Comparison of ENCODE assay signal across 23 cellular contexts in genomic region chr16:87845213-87845612, GRCh38. TPM values are rescaled to one million over a fixed set of nuclear protein-coding genes. Genes with fewer than 3 reads are reported as not detected.
DNase-seq lines count a peak whose midpoint lies in the region; ATAC-seq and TF ChIP-seq lines count a peak whose summit lies in the region.
"Had no signal": no experiment of that assay in that cellular context is flagged by ENCODE, and none has a peak within 500 bp of the region (broad histone marks: within the 10 kb centered on the region; RNA-seq: fewer than 3 reads in every experiment).

No MANE protein-coding gene starts in this region.

- H2AFZ ChIP-seq in neural progenitor cell (replicated peaks), result no peak overlapping the region
- H2AFZ ChIP-seq: hepatocyte had no signal

- no peaks in the 10 kb centered on the region for H3K9me3 Mint-ChIP-seq in activated T-cell treated with anti-CD3 and anti-CD28 coated beads, Interleukin-2, amount 50 U/mL, for 72 hours
- no peaks in the 10 kb centered on the region for H3K9me3 Mint-ChIP-seq in neural progenitor cell
- H3K9me3 Mint-ChIP-seq: activated naive CD4-positive, alpha-beta T cell treated with anti-CD3 and anti-CD28 coated beads, Interleukin-2, amount 50 U/mL, for 72 hours; nephron had no signal

- TF ChIP-seq CTCF in Panc1 (IDR thresholded peaks at IDR 0.05), result no peak
- TF ChIP-seq CTCF in neural progenitor cell (IDR thresholded peaks at IDR 0.05), result no peak

- H3K4me1 Mint-ChIP-seq in activated T-cell treated with anti-CD3 and anti-CD28 coated beads, Interleukin-2, amount 50 U/mL, for 72 hours (ENCODE audit: low read depth), result peaks cover 29% of the 10 kb centered on the region
- H3K4me1 Mint-ChIP-seq in neural progenitor cell, result peaks cover 19% of the 10 kb centered on the region

- H3K4me1 ChIP-seq in Panc1 (ENCODE audit: control insufficient read depth, insufficient read depth, low read length), result peaks cover 40% of the 10 kb centered on the region
- H3K4me1 ChIP-seq in skeletal muscle satellite cell (ENCODE audit: control insufficient read depth, insufficient read depth, low read length), result peaks cover 27% of the 10 kb centered on the region
- peaks cover 21% of the 10 kb centered on the region for H3K4me1 ChIP-seq in neural progenitor cell
- H3K4me1 ChIP-seq: colonic mucosa, prostate gland, uterus had no signal

- no peak overlapping the region for H3K27ac Mint-ChIP-seq in activated T-cell treated with anti-CD3 and anti-CD28 coated beads, Interleukin-2, amount 50 U/mL, for 72 hours
- H3K27ac Mint-ChIP-seq in neural progenitor cell, result no peak overlapping the region
- H3K27ac Mint-ChIP-seq: nephron had no signal

- peak overlapping the region; percentile 17 for H3K4me2 ChIP-seq in skeletal muscle satellite cell (ENCODE audit: low read length)
- H3K4me2 ChIP-seq in neural progenitor cell, result no peak overlapping the region
- H3K4me2 ChIP-seq: hepatocyte, KMS-11 had no signal

- H3K36me3 ChIP-seq in Panc1 (ENCODE audit: control insufficient read depth, insufficient read depth, low read length), result no peaks in the 10 kb centered on the region; the same call in none of the 2 replicates
- H3K36me3 ChIP-seq in skeletal muscle satellite cell (ENCODE audit: insufficient read depth, low read length), result peaks cover 45% of the 10 kb centered on the region
- no peaks in the 10 kb centered on the region for H3K36me3 ChIP-seq in neural progenitor cell
- H3K36me3 ChIP-seq: colonic mucosa, prostate gland, uterus had no signal

- no TSS peak for BruUV-seq in Panc1 (replicated peaks; lab: Mats Ljungman, UMichigan)

- no peak overlapping the region for H3K4me3 Mint-ChIP-seq in activated T-cell treated with anti-CD3 and anti-CD28 coated beads, Interleukin-2, amount 50 U/mL, for 72 hours
- H3K4me3 Mint-ChIP-seq in neural progenitor cell, result no peak overlapping the region
- H3K4me3 Mint-ChIP-seq: nephron had no signal

- POLR2A ChIA-PET in Panc1 (lab: Charles Lee), result no interaction called here

- no peak overlapping the region for H3K27ac ChIP-seq in Panc1 (ENCODE audit: low read length)
- no peak overlapping the region for H3K27ac ChIP-seq in neural progenitor cell
- H3K27ac ChIP-seq: colonic mucosa, hepatocyte, KMS-11, prostate gland, spleen, uterus had no signal

- H3K27me3 ChIP-seq in Panc1 (ENCODE audit: control insufficient read depth, insufficient read depth, low read length), result no peaks in the 10 kb centered on the region
- no peaks in the 10 kb centered on the region for H3K27me3 ChIP-seq in skeletal muscle satellite cell (ENCODE audit: control insufficient read depth, insufficient read depth, low read length)
- no peaks in the 10 kb centered on the region for H3K27me3 ChIP-seq in neural progenitor cell
- H3K27me3 ChIP-seq: body of pancreas, colonic mucosa, hepatocyte, spleen, uterus had no signal

- DNase-seq in activated T-cell treated with anti-CD3 and anti-CD28 coated beads, Interleukin-2, amount 50 U/mL, for 72 hours, result no peak
- no peak for DNase-seq in activated T-cell treated with anti-CD3 and anti-CD28 coated beads, Interleukin-2, amount 50 U/mL, for 1 hour
- DNase-seq in Panc1 (ENCODE audit: low read depth, low spot score) (no peak), left lobe of liver (ENCODE audit: low spot score) (peak; percentile 93), neural progenitor cell (ENCODE audit: low spot score) (no peak)
- DNase-seq: body of pancreas; colonic mucosa; DMS79 treated with DMSO at 0.1 percent for 48 hours; NCI-H1048; NCI-H526 treated with DMSO at 0.1 percent for 48 hours; SHP77 treated with DMSO at 0.1 percent for 48 hours; spleen; stimulated activated CD4-positive, alpha-beta T cell treated with anti-CD3 and anti-CD28 coated beads, Interleukin-4, amount 100 ng/mL, for 4 hours; T-helper 1 cell; uterus had no signal

- H4K20me1 ChIP-seq in neural progenitor cell (ENCODE audit: low read depth), result no peaks in the 10 kb centered on the region

- H3K4me3 ChIP-seq in Panc1 (ENCODE audit: low read depth in 2 of 2, low read length in 2 of 2) (no peak overlapping the region), skeletal muscle satellite cell (ENCODE audit: low read length) (no peak overlapping the region), neural progenitor cell (no peak overlapping the region)
- H3K4me3 ChIP-seq: body of pancreas, colonic mucosa, hepatocyte, prostate gland, spleen, uterus had no signal

- H3K9me3 ChIP-seq in Panc1 (ENCODE audit: control insufficient read depth, insufficient read depth, low read depth, low read length) (no peaks in the 10 kb centered on the region), skeletal muscle satellite cell (replicated peaks; ENCODE audit: low read length) (no peaks in the 10 kb centered on the region), neural progenitor cell (ENCODE audit: low read depth) (no peaks in the 10 kb centered on the region)
- H3K9me3 ChIP-seq: body of pancreas, colonic mucosa, prostate gland, spleen, uterus had no signal

- peaks cover 19% of the 10 kb centered on the region for H3F3A ChIP-seq in neural progenitor cell (ENCODE audit: low read depth)

- H3K9ac ChIP-seq in skeletal muscle satellite cell (ENCODE audit: low read depth, low read length), result no peak overlapping the region
- H3K9ac ChIP-seq in neural progenitor cell, result no peak overlapping the region
- H3K9ac ChIP-seq: KMS-11 had no signal

- H3K79me2 ChIP-seq in neural progenitor cell (ENCODE audit: low read depth), result no peaks in the 10 kb centered on the region

- peak; percentile 12 to 16 for ATAC-seq in activated T-cell treated with anti-CD3 and anti-CD28 coated beads, Interleukin-2, amount 50 U/mL, for 72 hours (replicated peaks in 1 of 2)
- ATAC-seq in Panc1 (peak; percentile 80), left lobe of liver (peak; percentile 57), GM21723 (IDR thresholded peaks at IDR 0.05; ENCODE audit: unreplicated experiment) (no peak), HG03342 (IDR thresholded peaks at IDR 0.05; ENCODE audit: unreplicated experiment) (no peak)
- ATAC-seq: body of pancreas had no signal

- H3K36me3 Mint-ChIP-seq in activated T-cell treated with anti-CD3 and anti-CD28 coated beads, Interleukin-2, amount 50 U/mL, for 72 hours (ENCODE audit: insufficient read depth in 2 of 2), result peaks cover 10 to 31% of the 10 kb centered on the region in 2 donors
- H3K36me3 Mint-ChIP-seq in neural progenitor cell, result no peaks in the 10 kb centered on the region

- intact Hi-C loops in Panc1 (cut with micrococcal nuclease; ENCODE audit: unreplicated experiment), result no loop called here

- no peaks in the 10 kb centered on the region for H3K27me3 Mint-ChIP-seq in activated T-cell treated with anti-CD3 and anti-CD28 coated beads, Interleukin-2, amount 50 U/mL, for 72 hours (ENCODE audit: low read depth)
- no peaks in the 10 kb centered on the region for H3K27me3 Mint-ChIP-seq in neural progenitor cell (ENCODE audit: insufficient read depth, low read depth)

- CTCF ChIA-PET in Panc1 (lab: Charles Lee), result no interaction called here

- in situ Hi-C loops in Panc1 (cut with HindIII; ENCODE audit: low pct_unique_long_range_greater_than_20kb, low sequenced_read_pairs), result no loop called here

RNA-seq across cellular contexts. Expression of gene SLC7A5, which starts 24.1 kb away (rescaled TPM):
- total RNA-seq in activated T-cell treated with anti-CD3 and anti-CD28 coated beads, Interleukin-2, amount 50 U/mL, for 72 hours, result 100 to 1,000 TPM; 463 to 508 TPM
- total RNA-seq in Panc1 (2021; ENCODE audit: unreplicated experiment) (231 TPM), left lobe of liver (13.4 TPM), neural progenitor cell (ENCODE audit: low replicate concordance) (2.8 and 8.8 TPM in 2 replicates)
- polyA plus RNA-seq in Panc1 (2012; ENCODE audit: insufficient read length), result 265 TPM
- 33.2 and 37.4 TPM in 2 replicates for total RNA-seq in skeletal muscle satellite cell (2012; rRNA removed)

Comparison
In these comparisons a context has a peak if more than half of its experiments do, and no peak if none do; other contexts are left out.
1. ATAC-seq: peak in activated T-cell treated with anti-CD3 and anti-CD28 coated beads, Interleukin-2, amount 50 U/mL, for 72 hours (2 of 2), Panc1 (single experiment) and left lobe of liver (single experiment); none in GM21723 (single experiment) and HG03342 (single experiment).
2. RNA of gene SLC7A5, which starts 24.1 kb away (total RNA-seq): 463 to 508 TPM in activated T-cell treated with anti-CD3 and anti-CD28 coated beads, Interleukin-2, amount 50 U/mL, for 72 hours and 231 TPM in Panc1 (single experiment); 13.4 TPM in left lobe of liver (single experiment) and 2.8 to 8.8 TPM in neural progenitor cell; every median in the first group is over 10 times any median in the second.